1 cellular context compared by ENCODE assay signal in the genomic region with DNA sequence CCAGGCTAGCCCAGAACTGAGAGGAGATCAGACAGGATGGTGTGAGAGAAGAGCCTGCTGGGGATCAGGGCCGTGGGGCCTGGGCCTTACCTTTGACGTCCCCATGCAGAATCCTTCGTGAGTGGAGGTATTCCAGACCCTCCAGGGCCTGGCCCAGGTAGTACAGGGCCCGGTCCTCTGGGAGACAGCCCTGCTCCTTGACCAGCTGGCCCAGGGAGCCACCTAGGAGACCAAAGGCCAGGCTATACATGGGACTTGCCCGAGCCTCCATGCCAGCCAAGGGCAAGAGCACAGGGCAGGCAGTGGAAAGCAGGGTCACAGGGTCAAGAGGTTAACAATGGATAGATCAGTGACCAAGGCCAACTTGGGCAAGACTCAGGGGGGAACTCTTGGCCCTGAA.
TF ChIP-seq lines count a peak whose summit lies in the region.

No MANE protein-coding gene starts in this region.

TF ChIP-seq in SK-N-SH, 30 proteins besides CTCF, POLR2A, EP300 and RAD21:
- TF ChIP-seq, protein P1, sequence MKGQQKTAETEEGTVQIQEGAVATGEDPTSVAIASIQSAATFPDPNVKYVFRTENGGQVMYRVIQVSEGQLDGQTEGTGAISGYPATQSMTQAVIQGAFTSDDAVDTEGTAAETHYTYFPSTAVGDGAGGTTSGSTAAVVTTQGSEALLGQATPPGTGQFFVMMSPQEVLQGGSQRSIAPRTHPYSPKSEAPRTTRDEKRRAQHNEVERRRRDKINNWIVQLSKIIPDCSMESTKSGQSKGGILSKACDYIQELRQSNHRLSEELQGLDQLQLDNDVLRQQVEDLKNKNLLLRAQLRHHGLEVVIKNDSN (IDR thresholded peaks at IDR 0.05; ENCODE audit: borderline replicate concordance, low read depth) = no peak
- TF ChIP-seq JUND (IDR thresholded peaks at IDR 0.05) = no peak
- no peak for TF ChIP-seq TEAD4 (IDR thresholded peaks at IDR 0.05; ENCODE audit: borderline replicate concordance, insufficient read depth)
